In the genomic region with DNA sequence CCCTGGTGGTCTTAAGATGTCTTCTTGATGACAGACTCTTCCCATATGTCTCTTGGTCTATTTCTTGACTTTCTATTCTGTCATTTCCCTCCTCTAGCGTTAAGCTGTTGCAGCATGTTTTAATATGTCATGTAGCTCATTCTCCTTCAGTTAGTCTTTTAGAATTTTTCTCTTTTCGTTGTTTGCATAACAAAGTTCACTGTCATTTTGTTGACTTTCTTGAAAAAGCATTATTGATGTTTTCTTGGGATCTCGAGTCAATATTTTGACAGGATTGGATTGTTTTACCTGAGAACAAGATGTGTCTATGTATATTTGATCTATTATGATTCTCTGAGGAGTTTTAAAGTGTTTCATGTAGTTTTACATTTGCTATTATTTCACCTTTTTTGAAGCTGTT, we compare ENCODE assay signal across 29 cellular contexts.
"Had no signal": no experiment of that assay in that cellular context is flagged by ENCODE, and none has a peak within 500 bp of the region (broad histone marks: within the 10 kb centered on the region; RNA-seq: fewer than 3 reads in every experiment).

No MANE protein-coding gene starts in this region.

- FAIRE-seq: endothelial cell of umbilical vein had no signal

- ATAC-seq: foreskin keratinocyte; gastroesophageal sphincter; heart left ventricle; left ventricle myocardium superior; lower lobe of right lung; naive thymus-derived CD8-positive, alpha-beta T cell; sciatic nerve; stimulated activated naive CD8-positive, alpha-beta T cell treated with anti-CD3 and anti-CD28 coated beads, Interleukin-15, amount 100 ng/mL, for 72 hours had no signal

- H3K27me3 ChIP-seq: dorsolateral prefrontal cortex, esophagus muscularis mucosa, foreskin keratinocyte, gastroesophageal sphincter, heart left ventricle, suprapubic skin, transverse colon, vagina had no signal

- DNase-seq: cortex of kidney; dorsolateral prefrontal cortex; effector CD4-positive, alpha-beta T cell; endodermal cell; foreskin keratinocyte; heart left ventricle; hippocampal formation; islet precursor cell; kidney glomerular epithelial cell; left colon; left ventricle myocardium superior; lower lobe of right lung; naive thymus-derived CD8-positive, alpha-beta T cell; nephron progenitor cell; nucleus accumbens; stimulated activated CD4-positive, alpha-beta T cell treated with anti-CD3 and anti-CD28 coated beads, Interleukin-12 subunit alpha, Interleukin-12 subunit beta, amount 100 ng/mL, for 4 hours; stimulated activated CD4-positive, alpha-beta T cell treated with anti-CD3 and anti-CD28 coated beads, Interleukin-1b, Interleukin-23, amount 100 ng/mL, for 48 hours; stimulated activated CD4-positive, alpha-beta T cell treated with anti-CD3 and anti-CD28 coated beads, Interleukin-4, amount 100 ng/mL, for 1 hour; stimulated activated CD8-positive, alpha-beta memory T cell treated with anti-CD3 and anti-CD28 coated beads, Interleukin-4, amount 100 ng/mL, for 48 hours; stimulated activated naive CD4-positive, alpha-beta T cell; stimulated activated naive CD8-positive, alpha-beta T cell treated with anti-CD3 and anti-CD28 coated beads, Interleukin-15, amount 100 ng/mL, for 72 hours; transverse colon had no signal

- H3K36me3 ChIP-seq: esophagus muscularis mucosa, gastroesophageal sphincter, heart left ventricle, lower lobe of right lung, suprapubic skin, vagina had no signal

- H3K27ac ChIP-seq: dorsolateral prefrontal cortex, esophagus muscularis mucosa, foreskin keratinocyte, gastroesophageal sphincter, heart left ventricle, lower lobe of right lung, suprapubic skin, vagina had no signal

- H3K9me3 ChIP-seq: esophagus muscularis mucosa, lower lobe of right lung, suprapubic skin, transverse colon, vagina had no signal

- H3K4me1 ChIP-seq: foreskin keratinocyte had no signal

- H3K4me3 ChIP-seq: dorsolateral prefrontal cortex, esophagus muscularis mucosa, gastroesophageal sphincter, heart left ventricle, lower lobe of right lung, smooth muscle cell, suprapubic skin, transverse colon, vagina had no signal

- H3K4me2 ChIP-seq: smooth muscle cell had no signal
